21 cellular contexts compared by ENCODE assay signal in the genomic region with DNA sequence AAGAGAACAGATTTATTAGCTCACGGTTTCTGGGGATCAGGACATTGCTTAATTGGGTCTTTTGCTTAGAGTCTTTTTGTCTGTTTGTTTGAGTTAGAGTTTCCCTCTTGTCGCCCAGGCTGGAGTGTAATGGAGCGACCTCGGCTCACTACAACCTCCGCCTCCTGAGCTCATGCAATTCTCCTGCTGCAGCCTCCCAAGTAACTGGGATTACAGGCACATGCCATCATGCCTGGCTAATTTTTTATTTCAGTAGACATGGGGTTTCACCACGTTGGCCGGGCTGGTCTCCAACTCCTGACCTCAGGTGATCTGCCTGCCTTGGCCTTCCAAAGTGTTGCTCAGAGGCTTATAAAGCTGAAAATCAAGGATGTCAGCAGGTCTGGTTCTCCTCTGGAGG. TPM values are rescaled to one million over a fixed set of nuclear protein-coding genes. Genes with fewer than 3 reads are reported as not detected.
"Had no signal": no experiment of that assay in that cellular context is flagged by ENCODE, and none has a peak within 500 bp of the region (broad histone marks: within the 10 kb centered on the region; RNA-seq: fewer than 3 reads in every experiment).

No MANE protein-coding gene starts in this region.

- H3K9me3 ChIP-seq: ascending aorta, transverse colon had no signal

- H3K4me1 ChIP-seq: ascending aorta had no signal

- H3K27me3 Mint-ChIP-seq: activated naive CD4-positive, alpha-beta T cell treated with anti-CD3 and anti-CD28 coated beads, Interleukin-2, amount 50 U/mL, for 24 hours; progenitor cell of endocrine pancreas; stimulated activated naive CD8-positive, alpha-beta T cell treated with anti-CD3 and anti-CD28 coated beads, Interleukin-15, amount 100 ng/mL, for 72 hours had no signal

- H3K4me3 Mint-ChIP-seq: activated CD8-positive, alpha-beta T cell treated with anti-CD3 and anti-CD28 coated beads, Interleukin-2, amount 10 ng/mL, durations not matched to agents 7 days and 5 days; activated naive CD4-positive, alpha-beta T cell treated with anti-CD3 and anti-CD28 coated beads, Interleukin-2, amount 50 U/mL, for 24 hours; activated T-helper 1 cell treated with anti-CD3 and anti-CD28 coated beads, Interleukin-12 subunit alpha, Interleukin-12 subunit beta, Interleukin-2, Interleukin-4 antibody, amounts not matched to agents 30 ng/mL and 10 ng/mL and 1 ng/mL, durations not matched to agents 14 hours and 24 hours and 36 hours; stimulated activated effector memory CD8-positive, alpha-beta T cell treated with anti-CD3 and anti-CD28 coated beads, Interleukin-12 subunit alpha, Interleukin-12 subunit beta, amount 100 ng/mL, for 72 hours; stimulated activated naive CD8-positive, alpha-beta T cell treated with anti-CD3 and anti-CD28 coated beads, Interleukin-15, amount 100 ng/mL, for 72 hours had no signal

- H3K36me3 ChIP-seq: ascending aorta, transverse colon had no signal

- DNase-seq: activated CD4-positive, alpha-beta T cell treated with anti-CD3 and anti-CD28 coated beads for 1 hour; activated CD4-positive, alpha-beta T cell treated with anti-CD3 and anti-CD28 coated beads, Interleukin-2, amount 50 U/mL, for 1 hour; activated CD8-positive, alpha-beta T cell treated with anti-CD3 and anti-CD28 coated beads, Interleukin-2, amount 10 ng/mL, durations not matched to agents 7 days and 5 days; activated gamma-delta T cell treated with Interleukin-2 at 50 U/mL for 16 hours; central memory CD4-positive, alpha-beta T cell; dermis blood vessel endothelial cell; effector CD8-positive, alpha-beta T cell; left ventricle myocardium superior; mammary epithelial cell; right cardiac atrium; stimulated activated CD4-positive, alpha-beta T cell treated with anti-CD3 and anti-CD28 coated beads, Interleukin-1b, Interleukin-23, amount 100 ng/mL, for 48 hours; stimulated activated naive CD8-positive, alpha-beta T cell treated with anti-CD3 and anti-CD28 coated beads, Interleukin-15, amount 100 ng/mL, for 72 hours; T-helper 1 cell; transverse colon had no signal

- H3K9me3 Mint-ChIP-seq: activated naive CD4-positive, alpha-beta T cell treated with anti-CD3 and anti-CD28 coated beads, Interleukin-2, amount 50 U/mL, for 24 hours; activated T-helper 1 cell treated with anti-CD3 and anti-CD28 coated beads, Interleukin-12 subunit alpha, Interleukin-12 subunit beta, Interleukin-2, Interleukin-4 antibody, amounts not matched to agents 30 ng/mL and 10 ng/mL and 1 ng/mL, durations not matched to agents 14 hours and 24 hours and 36 hours; stimulated activated effector memory CD8-positive, alpha-beta T cell treated with anti-CD3 and anti-CD28 coated beads, Interleukin-12 subunit alpha, Interleukin-12 subunit beta, amount 100 ng/mL, for 72 hours; stimulated activated naive CD8-positive, alpha-beta T cell treated with anti-CD3 and anti-CD28 coated beads, Interleukin-15, amount 100 ng/mL, for 72 hours had no signal

- H3K27ac Mint-ChIP-seq: activated CD8-positive, alpha-beta T cell treated with anti-CD3 and anti-CD28 coated beads, Interleukin-2, amount 10 ng/mL, durations not matched to agents 7 days and 5 days; activated naive CD4-positive, alpha-beta T cell treated with anti-CD3 and anti-CD28 coated beads, Interleukin-2, amount 50 U/mL, for 24 hours; activated T-helper 1 cell treated with anti-CD3 and anti-CD28 coated beads, Interleukin-12 subunit alpha, Interleukin-12 subunit beta, Interleukin-2, Interleukin-4 antibody, amounts not matched to agents 30 ng/mL and 10 ng/mL and 1 ng/mL, durations not matched to agents 14 hours and 24 hours and 36 hours; progenitor cell of endocrine pancreas; stimulated activated effector memory CD8-positive, alpha-beta T cell treated with anti-CD3 and anti-CD28 coated beads, Interleukin-12 subunit alpha, Interleukin-12 subunit beta, amount 100 ng/mL, for 72 hours; stimulated activated naive CD8-positive, alpha-beta T cell treated with anti-CD3 and anti-CD28 coated beads, Interleukin-15, amount 100 ng/mL, for 72 hours had no signal

- H3K27me3 ChIP-seq: ascending aorta, transverse colon had no signal

- H3K4me3 ChIP-seq: ascending aorta, transverse colon had no signal

- H3K27ac ChIP-seq: ascending aorta had no signal

- ATAC-seq: activated CD8-positive, alpha-beta T cell treated with anti-CD3 and anti-CD28 coated beads, Interleukin-2, amount 10 ng/mL, durations not matched to agents 7 days and 5 days; left ventricle myocardium superior; right cardiac atrium; stimulated activated effector memory CD8-positive, alpha-beta T cell treated with anti-CD3 and anti-CD28 coated beads, Interleukin-12 subunit alpha, Interleukin-12 subunit beta, amount 100 ng/mL, for 72 hours; stimulated activated naive CD8-positive, alpha-beta T cell treated with anti-CD3 and anti-CD28 coated beads, Interleukin-15, amount 100 ng/mL, for 72 hours had no signal

- H3K4me1 Mint-ChIP-seq: activated naive CD4-positive, alpha-beta T cell treated with anti-CD3 and anti-CD28 coated beads, Interleukin-2, amount 50 U/mL, for 24 hours; stimulated activated effector memory CD8-positive, alpha-beta T cell treated with anti-CD3 and anti-CD28 coated beads, Interleukin-12 subunit alpha, Interleukin-12 subunit beta, amount 100 ng/mL, for 72 hours; stimulated activated naive CD8-positive, alpha-beta T cell treated with anti-CD3 and anti-CD28 coated beads, Interleukin-15, amount 100 ng/mL, for 72 hours had no signal

- H3K36me3 Mint-ChIP-seq: activated naive CD4-positive, alpha-beta T cell treated with anti-CD3 and anti-CD28 coated beads, Interleukin-2, amount 50 U/mL, for 24 hours; stimulated activated effector memory CD8-positive, alpha-beta T cell treated with anti-CD3 and anti-CD28 coated beads, Interleukin-12 subunit alpha, Interleukin-12 subunit beta, amount 100 ng/mL, for 72 hours had no signal

RNA-seq across cellular contexts. Expression of gene GNA14, which starts 30.0 kb away (rescaled TPM):
- total RNA-seq: activated CD8-positive, alpha-beta T cell treated with anti-CD3 and anti-CD28 coated beads, Interleukin-2, amount 10 ng/mL, durations not matched to agents 7 days and 5 days; activated T-helper 1 cell treated with anti-CD3 and anti-CD28 coated beads, Interleukin-12 subunit alpha, Interleukin-12 subunit beta, Interleukin-2, Interleukin-4 antibody, amounts not matched to agents 30 ng/mL and 10 ng/mL and 1 ng/mL, durations not matched to agents 14 hours and 24 hours and 36 hours; mononuclear cell; osteocyte had no signal
- polyA plus RNA-seq: mammary epithelial cell had no signal
